22 cellular contexts compared by ENCODE assay signal in the genomic region with DNA sequence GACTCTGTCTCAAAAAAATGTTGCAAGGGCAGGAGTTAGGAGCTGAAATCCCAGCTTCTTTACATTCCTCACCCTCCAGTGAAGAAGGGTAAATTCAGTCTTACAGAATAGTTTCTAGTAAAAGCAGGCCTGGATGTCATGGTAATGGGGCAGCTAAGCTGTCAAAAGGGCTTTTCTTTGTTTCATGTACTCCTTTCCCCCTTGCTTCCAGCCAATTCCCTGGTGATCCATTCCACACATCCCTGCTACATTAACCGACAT. TPM values are rescaled to one million over a fixed set of nuclear protein-coding genes. Genes with fewer than 3 reads are reported as not detected.
"Had no signal": no experiment of that assay in that cellular context is flagged by ENCODE, and none has a peak within 500 bp of the region (broad histone marks: within the 10 kb centered on the region; RNA-seq: fewer than 3 reads in every experiment).

No MANE protein-coding gene starts in this region.

- H3K27me3 Mint-ChIP-seq: activated CD4-positive, alpha-beta T cell treated with anti-CD3 and anti-CD28 coated beads, Interleukin-2, amount 10 ng/mL, durations not matched to agents 24 days and 14 days; activated naive CD8-positive, alpha-beta T cell treated with anti-CD3 and anti-CD28 coated beads, Interleukin-2, amount 50 U/mL, for 24 hours had no signal

- H3K36me3 ChIP-seq: breast epithelium had no signal

- H3K9me3 Mint-ChIP-seq: activated CD4-positive, alpha-beta T cell treated with anti-CD3 and anti-CD28 coated beads, Interleukin-2, amount 10 ng/mL, durations not matched to agents 24 days and 14 days; activated naive CD4-positive, alpha-beta T cell treated with anti-CD3 and anti-CD28 coated beads for 36 hours; activated naive CD8-positive, alpha-beta T cell treated with anti-CD3 and anti-CD28 coated beads, Interleukin-2, amount 50 U/mL, for 24 hours; neural crest cell had no signal

- H3K4me3 Mint-ChIP-seq: activated CD4-positive, alpha-beta T cell treated with anti-CD3 and anti-CD28 coated beads, Interleukin-2, amount 10 ng/mL, durations not matched to agents 24 days and 14 days; activated CD8-positive, alpha-beta T cell treated with anti-CD3 and anti-CD28 coated beads, Interleukin-2, amount 10 ng/mL, durations not matched to agents 7 days and 5 days; activated naive CD4-positive, alpha-beta T cell treated with anti-CD3 and anti-CD28 coated beads for 36 hours; activated naive CD8-positive, alpha-beta T cell treated with anti-CD3 and anti-CD28 coated beads, Interleukin-2, amount 50 U/mL, for 24 hours; neural crest cell had no signal

- H3K27me3 ChIP-seq: breast epithelium, esophagus muscularis mucosa, right lobe of liver, stomach, testis had no signal

- DNase-seq: activated CD4-positive, alpha-beta T cell treated with anti-CD3 and anti-CD28 coated beads, Interleukin-2, amount 10 ng/mL, durations not matched to agents 24 days and 14 days; activated CD4-positive, CD25-positive, alpha-beta regulatory T cell; activated CD8-positive, alpha-beta memory T cell treated with anti-CD3 and anti-CD28 coated beads, Interleukin-2, amount 50 U/mL, for 4 hours; activated CD8-positive, alpha-beta T cell treated with anti-CD3 and anti-CD28 coated beads, Interleukin-2, amount 10 ng/mL, durations not matched to agents 7 days and 5 days; activated naive CD4-positive, alpha-beta T cell treated with anti-CD3 and anti-CD28 coated beads for 36 hours; activated naive CD8-positive, alpha-beta T cell treated with anti-CD3 and anti-CD28 coated beads, Interleukin-2, amount 50 U/mL, for 24 hours; aorta; glutamatergic neuron; left ventricle myocardium inferior; mesenchymal stem cell; right lobe of liver; stomach; testis had no signal

- H3K4me1 ChIP-seq: breast epithelium, right lobe of liver had no signal

- ATAC-seq: activated CD8-positive, alpha-beta T cell treated with anti-CD3 and anti-CD28 coated beads, Interleukin-2, amount 10 ng/mL, durations not matched to agents 7 days and 5 days; activated naive CD8-positive, alpha-beta T cell treated with anti-CD3 and anti-CD28 coated beads, Interleukin-2, amount 50 U/mL, for 24 hours; right lobe of liver had no signal

- H3K4me3 ChIP-seq: breast epithelium, esophagus muscularis mucosa, left ventricle myocardium inferior, right lobe of liver, stomach, testis had no signal

- H3K9me3 ChIP-seq: breast epithelium, esophagus muscularis mucosa, left ventricle myocardium inferior, right lobe of liver, stomach, testis had no signal

- H3K27ac Mint-ChIP-seq: activated naive CD4-positive, alpha-beta T cell treated with anti-CD3 and anti-CD28 coated beads for 36 hours; activated naive CD8-positive, alpha-beta T cell treated with anti-CD3 and anti-CD28 coated beads, Interleukin-2, amount 50 U/mL, for 24 hours had no signal

- H3K27ac ChIP-seq: breast epithelium, left ventricle myocardium inferior, right lobe of liver, testis had no signal

RNA-seq across cellular contexts. Expression of gene CRYGN, which starts 43.7 kb away (rescaled TPM):
- total RNA-seq: activated CD4-positive, alpha-beta T cell treated with anti-CD3 and anti-CD28 coated beads, Interleukin-2, amount 10 ng/mL, durations not matched to agents 24 days and 14 days; activated naive CD4-positive, alpha-beta T cell treated with anti-CD3 and anti-CD28 coated beads for 36 hours; chondrocyte; dermis microvascular lymphatic vessel endothelial cell; osteocyte; pulmonary artery endothelial cell; right lobe of liver; stomach; T-helper 1 cell treated with Interleukin-12 subunit alpha and Interleukin-12 subunit beta and Interleukin-4 antibody, amounts not matched to agents 30 ng/mL and 1 ng/mL, for 36 hours; ureter had no signal
- polyA plus RNA-seq: stomach had no signal
